Comparison of ENCODE assay signal across 23 cellular contexts in genomic region chr11:101881586-101881985, GRCh38. TPM values are rescaled to one million over a fixed set of nuclear protein-coding genes. Genes with fewer than 3 reads are reported as not detected.
A peak's percentile ranks its signal among the peaks of the same experiment; 100 is the strongest.
DNase-seq lines count a peak whose midpoint lies in the region; TF ChIP-seq lines count a peak whose summit lies in the region.
"Had no signal": no experiment of that assay in that cellular context is flagged by ENCODE, and none has a peak within 500 bp of the region (broad histone marks: within the 10 kb centered on the region; RNA-seq: fewer than 3 reads in every experiment).

No MANE protein-coding gene starts in this region.

- TF ChIP-seq CTCF in fibroblast of mammary gland (conservative IDR thresholded peaks at IDR 0.05; ENCODE audit: control insufficient read depth, insufficient read depth, low read depth, low read length), result no peak
- TF ChIP-seq CTCF in hepatocyte (IDR thresholded peaks at IDR 0.05; ENCODE audit: poor library complexity), result no peak
- TF ChIP-seq CTCF in GM10248 (IDR thresholded peaks at IDR 0.05; ENCODE audit: control extremely low read depth, extremely low read depth, low read depth, missing control alignments), result no peak

- WGBS in GM23248 (ENCODE audit: low coverage in 1 of 2, low lambda C conversion rate in 2 of 2, missing lambda C conversion rate in 2 of 2), 2 experiments, result 15 to 20% methylated on average over 2 of the region's 2 CpGs
- WGBS in hepatocyte (ENCODE audit: low lambda C conversion rate, missing lambda C conversion rate), result 54% methylated on average over 2 of the region's 2 CpGs

- H3K4me3 ChIP-seq in GM23248 (no peak overlapping the region), adipocyte (ENCODE audit: low read length) (no peak overlapping the region), fibroblast of mammary gland (ENCODE audit: control insufficient read depth, low read depth, low read length) (no peak overlapping the region), hepatocyte (no peak overlapping the region)

- H3K9me2 ChIP-seq in GM23248 (ENCODE audit: insufficient read depth) (no peaks in the 10 kb centered on the region), hepatocyte (replicated peaks; ENCODE audit: insufficient read depth) (no peaks in the 10 kb centered on the region)

- H3K27me3 ChIP-seq in GM23248 (replicated peaks; ENCODE audit: insufficient read depth), result no peaks in the 10 kb centered on the region
- no peaks in the 10 kb centered on the region for H3K27me3 ChIP-seq in adipocyte (replicated peaks; ENCODE audit: control insufficient read depth, insufficient read depth, low read length)
- H3K27me3 ChIP-seq in hepatocyte, result no peaks in the 10 kb centered on the region
- H3K27me3 ChIP-seq: BE2C had no signal

- peaks cover 7% of the 10 kb centered on the region; the same call in 1 of the 2 replicates for H3F3A ChIP-seq in GM23248 (ENCODE audit: insufficient read depth)

- H3K9me3 ChIP-seq in GM23248 (ENCODE audit: low read depth), result no peaks in the 10 kb centered on the region
- no peaks in the 10 kb centered on the region for H3K9me3 ChIP-seq in adipocyte (ENCODE audit: control insufficient read depth, low read length)
- H3K9me3 ChIP-seq in hepatocyte (ENCODE audit: low read depth), result no peaks in the 10 kb centered on the region
- H3K9me3 ChIP-seq: BE2C had no signal

- in situ Hi-C loops in GM23248 (cut with MboI), result no loop called here

- no peak overlapping the region for H3K4me2 ChIP-seq in GM23248 (ENCODE audit: unreplicated experiment)
- no peak overlapping the region for H3K4me2 ChIP-seq in hepatocyte

- CTCF ChIA-PET in GM10248 (lab: Yijun Ruan, JAX), result interaction anchor here (2.4 kb wide), 1 partner anchor 21 kb away, joined by 8 read pairs; no protein-coding TSS in a partner anchor

- no peaks in the 10 kb centered on the region for H4K20me1 ChIP-seq in GM23248 (ENCODE audit: insufficient read depth)
- no peaks in the 10 kb centered on the region for H4K20me1 ChIP-seq in hepatocyte (ENCODE audit: insufficient read depth, poor library complexity, severe bottlenecking)

- DNase-seq in GM23248 (peak; percentile 51), adipocyte (ENCODE audit: low read depth) (peak; percentile 35), fibroblast of mammary gland (ENCODE audit: low read depth) (peak; percentile 65), hepatocyte (ENCODE audit: low spot score) (no peak), GM19240 (ENCODE audit: insufficient read length, low spot score) (no peak), GM10248 (ENCODE audit: extremely low spot score) (no peak)
- DNase-seq: BE2C; C1 segment of cervical spinal cord; CD4-positive, CD25-positive, alpha-beta regulatory T cell; CD8-positive, alpha-beta memory T cell; COR-L47; DMS 273 treated with DMSO at 0.1 percent for 48 hours; DMS53; DND-41; EL; GOT3; H7; HFFc6 had no signal

- H3K36me3 ChIP-seq in GM23248 (ENCODE audit: low read depth) (no peaks in the 10 kb centered on the region), adipocyte (ENCODE audit: control insufficient read depth, insufficient read depth, low read length, severe bottlenecking) (no peaks in the 10 kb centered on the region), hepatocyte (replicated peaks; ENCODE audit: insufficient read depth, low read depth) (no peaks in the 10 kb centered on the region)
- H3K36me3 ChIP-seq: BE2C had no signal

- peak overlapping the region; percentile 16; the same call in 1 of the 2 replicates for H2AFZ ChIP-seq in GM23248
- no peak overlapping the region for H2AFZ ChIP-seq in hepatocyte

- H3K79me2 ChIP-seq in GM23248 (ENCODE audit: insufficient read depth) (no peaks in the 10 kb centered on the region), hepatocyte (no peaks in the 10 kb centered on the region)

- H3K9ac ChIP-seq in GM23248 (no peak overlapping the region), adipocyte (ENCODE audit: low read length) (no peak overlapping the region)

- H3K4me1 ChIP-seq in GM23248 (ENCODE audit: insufficient read depth) (peaks cover 21% of the 10 kb centered on the region), adipocyte (ENCODE audit: control insufficient read depth, insufficient read depth, low read length) (no peaks in the 10 kb centered on the region), hepatocyte (ENCODE audit: insufficient read depth) (no peaks in the 10 kb centered on the region)
- H3K4me1 ChIP-seq: BE2C had no signal

- H3K27ac ChIP-seq in GM23248, result no peak overlapping the region
- H3K27ac ChIP-seq in hepatocyte, result no peak overlapping the region
- H3K27ac ChIP-seq: HL-60 had no signal

- POLR2A ChIA-PET in GM10248 (lab: Yijun Ruan, JAX), result no interaction called here

RNA-seq across cellular contexts. Expression of gene CEP126, which starts 33.2 kb away (rescaled TPM):
- total RNA-seq in GM23248 (2014; rRNA removed; shearing (Covaris generic)), result 2.0 and 3.5 TPM in 2 replicates
- 2.7 and 2.9 TPM in 2 replicates for polyA plus RNA-seq in GM23248 (2016; fragmentation: Nextera tagmentation; extraction: Ambion mirVana)
- 1.6 and 2.2 TPM in 2 replicates for total RNA-seq in hepatocyte
- 1.4 and 1.8 TPM in 2 replicates for polyA plus RNA-seq in hepatocyte

RNA-seq across cellular contexts. Expression of gene ANGPTL5, which starts 34.7 kb away (rescaled TPM):
- not detected in 2 replicates for total RNA-seq in GM23248 (2014; rRNA removed; shearing (Covaris generic))
- polyA plus RNA-seq in GM23248 (2016; fragmentation: Nextera tagmentation; extraction: Ambion mirVana), result 0.15 TPM in 1 of 2 replicates, not detected in the other
- not detected in 2 replicates for total RNA-seq in hepatocyte
- 0.06 and 0.12 TPM in 2 replicates for polyA plus RNA-seq in hepatocyte
- total RNA-seq: A172; CD4-positive, CD25-positive, alpha-beta regulatory T cell; CD8-positive, alpha-beta memory T cell; G401; H7; HFFc6; HT1080 had no signal
- polyA plus RNA-seq: CD8-positive, alpha-beta memory T cell; IgD-negative memory B cell had no signal

Comparison
In these comparisons a context has a peak if more than half of its experiments do, and no peak if none do; other contexts are left out.
1. DNase-seq: peak in GM23248 (single experiment), adipocyte (single experiment) and fibroblast of mammary gland (single experiment); none in hepatocyte (single experiment), GM19240 (single experiment) and GM10248 (single experiment).